ENCODE assay signal across 28 cellular contexts in genomic region chr6:164807125-164807524, GRCh38.
"Had no signal": no experiment of that assay in that cellular context is flagged by ENCODE, and none has a peak within 500 bp of the region (broad histone marks: within the 10 kb centered on the region; RNA-seq: fewer than 3 reads in every experiment).

No MANE protein-coding gene starts in this region.

- FAIRE-seq: small intestine had no signal

- H3K9me3 ChIP-seq: ovary, thoracic aorta, thyroid gland, uterus had no signal

- H3K27ac ChIP-seq: neural progenitor cell, ovary, parathyroid adenoma, psoas muscle, right lobe of liver, sigmoid colon, stomach, thoracic aorta, thyroid gland, tibial nerve, upper lobe of left lung, uterus had no signal

- H3K4me1 Mint-ChIP-seq: natural killer cell; nephron; neural progenitor cell; stimulated activated effector memory CD8-positive, alpha-beta T cell treated with anti-CD3 and anti-CD28 coated beads, Interleukin-12 subunit alpha, Interleukin-12 subunit beta, amount 100 ng/mL, for 72 hours; stimulated activated naive B cell treated with anti-CD40 and anti-IgM and Interleukin-4, amounts not matched to agents 10 μg/mL and 1 μg/mL and 100 μg/mL, for 72 hours had no signal

- DNase-seq: natural killer cell; occipital lobe; ovary; posterior cingulate gyrus; psoas muscle; right cardiac atrium; right lobe of liver; sigmoid colon; small intestine; stimulated activated CD4-positive, alpha-beta T cell treated with anti-CD3 and anti-CD28 coated beads, Interleukin-15, amount 100 ng/mL, for 24 hours; stimulated activated CD4-positive, alpha-beta T cell treated with anti-CD3 and anti-CD28 coated beads, Interleukin-2, amount 100 ng/mL, for 24 hours; stimulated activated CD4-positive, alpha-beta T cell treated with anti-CD3 and anti-CD28 coated beads, Interleukin-2, amount 100 ng/mL, for 48 hours; stimulated activated CD4-positive, alpha-beta T cell treated with anti-CD3 and anti-CD28 coated beads, Interleukin-4, amount 100 ng/mL, for 24 hours; stimulated activated naive B cell treated with anti-CD40 and anti-IgM and Interleukin-4, amounts not matched to agents 10 μg/mL and 1 μg/mL and 100 μg/mL, for 72 hours; stimulated activated naive CD4-positive, alpha-beta T cell treated with Interleukin-2 at 50 U/mL for 16 hours; stomach; thyroid gland; trophoblast cell; upper lobe of left lung; uterus had no signal

- H3K27me3 Mint-ChIP-seq: progenitor cell of endocrine pancreas; stimulated activated naive B cell treated with anti-CD40 and anti-IgM and Interleukin-4, amounts not matched to agents 10 μg/mL and 1 μg/mL and 100 μg/mL, for 72 hours; stimulated activated naive CD8-positive, alpha-beta T cell treated with anti-CD3 and anti-CD28 coated beads, Interleukin-15, Interleukin-2, amounts not matched to agents 100 ng/mL and 50 ng/mL, for 24 hours had no signal

- H3K4me2 ChIP-seq: neural progenitor cell had no signal

- H3K4me1 ChIP-seq: neural progenitor cell, parathyroid adenoma, psoas muscle, right lobe of liver, sigmoid colon, stomach, thyroid gland, tibial nerve, upper lobe of left lung, uterus had no signal

- H3K79me2 ChIP-seq: parathyroid adenoma had no signal

- ATAC-seq: natural killer cell; psoas muscle; right cardiac atrium; right lobe of liver; stimulated activated effector memory CD8-positive, alpha-beta T cell treated with anti-CD3 and anti-CD28 coated beads, Interleukin-12 subunit alpha, Interleukin-12 subunit beta, amount 100 ng/mL, for 72 hours; stimulated activated naive B cell treated with anti-CD40 and anti-IgM and Interleukin-4, amounts not matched to agents 10 μg/mL and 1 μg/mL and 100 μg/mL, for 72 hours had no signal

- H3K27me3 ChIP-seq: neural progenitor cell, ovary, right lobe of liver, sigmoid colon, stomach, thyroid gland, tibial nerve, upper lobe of left lung, uterus had no signal

- H3K36me3 Mint-ChIP-seq: stimulated activated effector memory CD8-positive, alpha-beta T cell treated with anti-CD3 and anti-CD28 coated beads, Interleukin-12 subunit alpha, Interleukin-12 subunit beta, amount 100 ng/mL, for 72 hours; stimulated activated naive B cell treated with anti-CD40 and anti-IgM and Interleukin-4, amounts not matched to agents 10 μg/mL and 1 μg/mL and 100 μg/mL, for 72 hours had no signal

- H3K4me3 Mint-ChIP-seq: natural killer cell; nephron; neural progenitor cell; stimulated activated effector memory CD8-positive, alpha-beta T cell treated with anti-CD3 and anti-CD28 coated beads, Interleukin-12 subunit alpha, Interleukin-12 subunit beta, amount 100 ng/mL, for 72 hours; stimulated activated naive B cell treated with anti-CD40 and anti-IgM and Interleukin-4, amounts not matched to agents 10 μg/mL and 1 μg/mL and 100 μg/mL, for 72 hours; stimulated activated naive CD8-positive, alpha-beta T cell treated with anti-CD3 and anti-CD28 coated beads, Interleukin-15, Interleukin-2, amounts not matched to agents 100 ng/mL and 50 ng/mL, for 24 hours had no signal

- H3K36me3 ChIP-seq: neural progenitor cell, ovary, right lobe of liver, sigmoid colon, stomach, thoracic aorta, thyroid gland, tibial nerve, upper lobe of left lung, uterus had no signal

- H3K9ac ChIP-seq: neural progenitor cell, parathyroid adenoma had no signal

- H2AFZ ChIP-seq: neural progenitor cell, parathyroid adenoma had no signal

- H3K27ac Mint-ChIP-seq: natural killer cell; nephron; neural progenitor cell; progenitor cell of endocrine pancreas; stimulated activated effector memory CD8-positive, alpha-beta T cell treated with anti-CD3 and anti-CD28 coated beads, Interleukin-12 subunit alpha, Interleukin-12 subunit beta, amount 100 ng/mL, for 72 hours; stimulated activated naive B cell treated with anti-CD40 and anti-IgM and Interleukin-4, amounts not matched to agents 10 μg/mL and 1 μg/mL and 100 μg/mL, for 72 hours; stimulated activated naive CD8-positive, alpha-beta T cell treated with anti-CD3 and anti-CD28 coated beads, Interleukin-15, Interleukin-2, amounts not matched to agents 100 ng/mL and 50 ng/mL, for 24 hours had no signal

- H3K4me3 ChIP-seq: neural progenitor cell, ovary, psoas muscle, right lobe of liver, sigmoid colon, stomach, thoracic aorta, thyroid gland, tibial nerve, upper lobe of left lung, uterus had no signal
